In genomic region chr7:118843456-118843855, GRCh38 we compare ENCODE assay signal across 22 cellular contexts.
DNase-seq lines count a peak whose midpoint lies in the region; ATAC-seq, FAIRE-seq and TF ChIP-seq lines count a peak whose summit lies in the region.
"Had no signal": no experiment of that assay in that cellular context is flagged by ENCODE, and none has a peak within 500 bp of the region (broad histone marks: within the 10 kb centered on the region; RNA-seq: fewer than 3 reads in every experiment).

No MANE protein-coding gene starts in this region.

- no peak overlapping the region for H3K4me3 Mint-ChIP-seq in WTC11
- H3K4me3 Mint-ChIP-seq: B cell; CD4-positive, CD25-positive, alpha-beta regulatory T cell; CD8-positive, alpha-beta T cell had no signal

- CTCF ChIA-PET in WTC11 (lab: Charles Lee) = no interaction called here

- no peaks in the 10 kb centered on the region for H3K27me3 Mint-ChIP-seq in WTC11 (ENCODE audit: low read depth)
- H3K27me3 Mint-ChIP-seq: B cell; CD4-positive, CD25-positive, alpha-beta regulatory T cell had no signal

- no peaks in the 10 kb centered on the region for H3K36me3 Mint-ChIP-seq in WTC11
- H3K36me3 Mint-ChIP-seq: CD4-positive, CD25-positive, alpha-beta regulatory T cell; CD8-positive, alpha-beta T cell had no signal

- H3K27ac ChIP-seq in HL-60 (replicated peaks) (peak overlapping the region; percentile 68), kidney (ENCODE audit: low read depth in 2 of 2, low read length in 2 of 2) (no peak overlapping the region), heart right ventricle (no peak overlapping the region)
- H3K27ac ChIP-seq: BLaER1, C4-2B, GM23248 had no signal

- H3K27ac Mint-ChIP-seq in WTC11 = no peak overlapping the region
- H3K27ac Mint-ChIP-seq: B cell; CD4-positive, CD25-positive, alpha-beta regulatory T cell; CD8-positive, alpha-beta T cell had no signal

- no peaks in the 10 kb centered on the region for H3K4me1 Mint-ChIP-seq in WTC11
- H3K4me1 Mint-ChIP-seq: B cell; CD4-positive, CD25-positive, alpha-beta regulatory T cell had no signal

- no peak for ATAC-seq in WTC11
- ATAC-seq in HG03139 (IDR thresholded peaks at IDR 0.05; ENCODE audit: unreplicated experiment) = no peak
- no peak for ATAC-seq in heart right ventricle
- no peak for ATAC-seq in HG03045 (IDR thresholded peaks at IDR 0.05; ENCODE audit: unreplicated experiment)
- ATAC-seq: CD8-positive, alpha-beta T cell; GM12878 had no signal

- H3K36me3 ChIP-seq in kidney (ENCODE audit: control insufficient read depth in 1 of 2, insufficient read depth in 2 of 2, low read length in 2 of 2) = no peaks in the 10 kb centered on the region
- no peaks in the 10 kb centered on the region for H3K36me3 ChIP-seq in heart right ventricle
- H3K36me3 ChIP-seq: BLaER1 had no signal

- DNase-seq in HL-60 (ENCODE audit: low read depth in 1 of 2, low spot score in 1 of 2) (no peak), WTC11 (ENCODE audit: low spot score) (no peak), kidney (no peak), heart right ventricle (no peak)
- no peak for DNase-seq in stimulated activated CD4-positive, alpha-beta T cell treated with anti-CD3 and anti-CD28 coated beads, Interleukin-2, amount 100 ng/mL, for 24 hours
- DNase-seq: Caco-2; CD4-positive, CD25-positive, alpha-beta regulatory T cell; CD8-positive, alpha-beta T cell; DMS153; DND-41; GDM1; GM23248; H7; HCEC 1CT had no signal

- 70 to 85% methylated on average over 1 of the region's 1 CpG for WGBS in heart right ventricle, 2 donors

- intact Hi-C loops in kidney (cut with DNase I) = no loop called here
- intact Hi-C loops in heart right ventricle (cut with DNase I) = no loop called here

- POLR2A ChIA-PET in WTC11 (lab: Charles Lee) = no interaction called here

- H3K4me3 ChIP-seq in HL-60 (replicated peaks; ENCODE audit: insufficient read depth, low read length) = no peak overlapping the region
- H3K4me3 ChIP-seq in kidney (ENCODE audit: low read length in 2 of 2) = no peak overlapping the region
- H3K4me3 ChIP-seq in heart right ventricle = no peak overlapping the region
- H3K4me3 ChIP-seq: BLaER1, GM12878, GM23248 had no signal

- H3K27me3 ChIP-seq in HL-60 (ENCODE audit: insufficient read depth, poor library complexity, severe bottlenecking) (no peaks in the 10 kb centered on the region), heart right ventricle (no peaks in the 10 kb centered on the region)
- H3K27me3 ChIP-seq: BLaER1 had no signal

- H3K9ac ChIP-seq in kidney (ENCODE audit: low read length in 2 of 2) = no peak overlapping the region
- H3K9ac ChIP-seq: BLaER1, GM23248 had no signal

- peak; percentile 97 for FAIRE-seq in kidney (lab: Jason Lieb, UNC)
- FAIRE-seq: GM12878, GM19239, H1 had no signal

- no peaks in the 10 kb centered on the region for H3K4me1 ChIP-seq in kidney (ENCODE audit: control insufficient read depth in 1 of 2, insufficient read depth in 1 of 2, low read depth in 1 of 2, low read length in 2 of 2)
- no peaks in the 10 kb centered on the region for H3K4me1 ChIP-seq in heart right ventricle
- H3K4me1 ChIP-seq: BLaER1, Caco-2 had no signal

- TF ChIP-seq CTCF in HL-60 (IDR thresholded peaks at IDR 0.05; ENCODE audit: insufficient read depth, low read length) = no peak
- TF ChIP-seq CTCF in WTC11 (IDR thresholded peaks at IDR 0.05) = no peak
- TF ChIP-seq CTCF in kidney (IDR thresholded peaks at IDR 0.05; ENCODE audit: borderline replicate concordance, extremely low read depth, insufficient read depth) = no peak
- TF ChIP-seq CTCF in heart right ventricle (IDR thresholded peaks at IDR 0.05) = no peak

- H3K9me3 ChIP-seq in kidney (ENCODE audit: control insufficient read depth in 1 of 2, low read length in 2 of 2) (no peaks in the 10 kb centered on the region), heart right ventricle (peaks cover 0 to 15% (median 0%) of the 10 kb centered on the region in 11 donors)
- H3K9me3 ChIP-seq: BLaER1, Caco-2 had no signal

- no peaks in the 10 kb centered on the region; the same call in 1 of the 2 replicates for H3K9me3 Mint-ChIP-seq in WTC11
- H3K9me3 Mint-ChIP-seq: CD8-positive, alpha-beta T cell had no signal

TF ChIP-seq in WTC11, 78 proteins besides CTCF, POLR2A, EP300 and RAD21:
- TF ChIP-seq ETV6 (CRISPR knock-in tag; IDR thresholded peaks at IDR 0.05) (no peak), HMGA2 (CRISPR knock-in tag; IDR thresholded peaks at IDR 0.05) (peak; percentile 95; the same call in 1 of the 2 replicates)
